31 cellular contexts compared by ENCODE assay signal in the genomic region with DNA sequence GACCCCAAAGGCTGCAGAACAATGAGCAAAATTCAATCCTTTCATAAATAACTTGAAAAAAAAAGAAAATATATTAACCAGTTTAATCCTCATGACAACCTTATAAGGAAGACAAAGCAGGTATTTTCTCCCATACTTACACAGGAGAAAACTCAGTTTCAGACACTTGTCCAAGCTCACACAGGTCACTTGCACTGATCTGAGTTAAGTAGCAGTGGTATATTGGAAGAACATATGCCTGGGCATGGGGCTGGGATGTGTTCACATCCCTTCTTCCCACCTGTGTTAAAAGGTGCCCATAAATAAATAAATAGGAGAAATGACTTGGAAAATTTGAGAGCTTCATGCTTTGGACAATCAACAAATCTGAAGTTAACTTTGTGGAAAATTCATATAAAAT.
"Had no signal": no experiment of that assay in that cellular context is flagged by ENCODE, and none has a peak within 500 bp of the region (broad histone marks: within the 10 kb centered on the region; RNA-seq: fewer than 3 reads in every experiment).

No MANE protein-coding gene starts in this region.

- DNase-seq: activated CD4-positive, alpha-beta memory T cell treated with anti-CD3 and anti-CD28 coated beads for 36 hours; activated CD4-positive, alpha-beta T cell treated with anti-CD3 and anti-CD28 coated beads for 36 hours; activated CD4-positive, alpha-beta T cell treated with anti-CD3 and anti-CD28 coated beads, Interleukin-2, amount 10 ng/mL, durations not matched to agents 24 days and 14 days; activated CD4-positive, CD25-positive, alpha-beta regulatory T cell; activated CD4-positive, CD25-positive, alpha-beta regulatory T cell treated with anti-CD3 and anti-CD28 coated beads, Interleukin-2, amount 50 U/mL, for 72 hours; activated CD8-positive, alpha-beta T cell treated with anti-CD3 and anti-CD28 coated beads, Interleukin-2, amount 10 ng/mL, durations not matched to agents 7 days and 5 days; activated effector memory CD4-positive, alpha-beta T cell treated with Interleukin-2 at 50 U/mL for 16 hours; activated gamma-delta T cell treated with Interleukin-2 at 50 U/mL for 16 hours; activated naive CD4-positive, alpha-beta T cell treated with anti-CD3 and anti-CD28 coated beads, Interleukin-2, amount 50 U/mL, for 16 hours; activated naive CD4-positive, alpha-beta T cell treated with Interleukin-2 at 50 U/mL for 16 hours; activated T-cell treated with anti-CD3 and anti-CD28 coated beads, Interleukin-2, amount 50 U/mL, for 4 hours; amniotic stem cell; anterior cingulate cortex; brain microvascular endothelial cell; cortex of kidney; effector CD8-positive, alpha-beta T cell; esophagus squamous epithelium; foreskin melanocyte; T-helper 1 cell; T-helper 17 cell; T1000 had no signal

- H3K4me3 ChIP-seq: esophagus squamous epithelium, gastroesophageal sphincter had no signal

- H3K9me3 ChIP-seq: esophagus squamous epithelium, gastroesophageal sphincter had no signal

- H3K27ac ChIP-seq: brain microvascular endothelial cell, epithelial cell of prostate, esophagus squamous epithelium, gastroesophageal sphincter had no signal

- H3K4me3 Mint-ChIP-seq: activated CD4-positive, alpha-beta memory T cell treated with anti-CD3 and anti-CD28 coated beads for 36 hours; activated CD4-positive, alpha-beta T cell treated with anti-CD3 and anti-CD28 coated beads for 36 hours; activated CD4-positive, alpha-beta T cell treated with anti-CD3 and anti-CD28 coated beads, Interleukin-2, amount 10 ng/mL, durations not matched to agents 24 days and 14 days; activated CD8-positive, alpha-beta T cell treated with anti-CD3 and anti-CD28 coated beads, Interleukin-2, amount 10 ng/mL, durations not matched to agents 7 days and 5 days; activated naive CD8-positive, alpha-beta T cell; activated T-cell treated with anti-CD3 and anti-CD28 coated beads, Interleukin-2, amount 50 U/mL, for 4 hours; activated T-helper 17 cell treated with anti-CD3 and anti-CD28 coated beads, Interleukin-2, amount 50 U/mL, for 72 hours; central memory CD8-positive, alpha-beta T cell; T-helper 17 cell; T-helper 2 cell treated with Interferon-gamma antibody and Interleukin-4, amounts not matched to agents 5 μg/mL and 100 μg/mL, for 36 hours had no signal

- H3K27me3 ChIP-seq: brain microvascular endothelial cell, esophagus squamous epithelium, gastroesophageal sphincter had no signal

- ATAC-seq: activated CD4-positive, alpha-beta T cell treated with anti-CD3 and anti-CD28 coated beads for 36 hours; activated CD8-positive, alpha-beta T cell treated with anti-CD3 and anti-CD28 coated beads, Interleukin-2, amount 10 ng/mL, durations not matched to agents 7 days and 5 days; activated T-cell treated with anti-CD3 and anti-CD28 coated beads, Interleukin-2, amount 50 U/mL, for 4 hours; activated T-helper 17 cell treated with anti-CD3 and anti-CD28 coated beads, Interleukin-2, amount 50 U/mL, for 72 hours; gastroesophageal sphincter; T-helper 17 cell had no signal

- H3K27me3 Mint-ChIP-seq: activated CD4-positive, alpha-beta memory T cell treated with anti-CD3 and anti-CD28 coated beads for 36 hours had no signal

- H3K4me1 Mint-ChIP-seq: activated T-helper 17 cell treated with anti-CD3 and anti-CD28 coated beads, Interleukin-2, amount 50 U/mL, for 72 hours; central memory CD8-positive, alpha-beta T cell had no signal

- FAIRE-seq: astrocyte, bronchial epithelial cell, endometrium, endothelial cell of umbilical vein had no signal

- H3K9me3 Mint-ChIP-seq: activated CD4-positive, alpha-beta memory T cell treated with anti-CD3 and anti-CD28 coated beads for 36 hours; activated CD4-positive, alpha-beta T cell treated with anti-CD3 and anti-CD28 coated beads, Interleukin-2, amount 10 ng/mL, durations not matched to agents 24 days and 14 days; activated T-cell treated with anti-CD3 and anti-CD28 coated beads, Interleukin-2, amount 50 U/mL, for 4 hours; activated T-helper 17 cell treated with anti-CD3 and anti-CD28 coated beads, Interleukin-2, amount 50 U/mL, for 72 hours; central memory CD8-positive, alpha-beta T cell; T-helper 2 cell treated with Interferon-gamma antibody and Interleukin-4, amounts not matched to agents 5 μg/mL and 100 μg/mL, for 36 hours had no signal

- H3K4me1 ChIP-seq: gastroesophageal sphincter had no signal

- H3K36me3 ChIP-seq: brain microvascular endothelial cell, esophagus squamous epithelium, gastroesophageal sphincter had no signal

- H3K27ac Mint-ChIP-seq: activated CD4-positive, alpha-beta memory T cell treated with anti-CD3 and anti-CD28 coated beads for 36 hours; activated CD4-positive, alpha-beta T cell treated with anti-CD3 and anti-CD28 coated beads for 36 hours; activated CD4-positive, alpha-beta T cell treated with anti-CD3 and anti-CD28 coated beads, Interleukin-2, amount 10 ng/mL, durations not matched to agents 24 days and 14 days; activated naive CD8-positive, alpha-beta T cell; activated T-helper 17 cell treated with anti-CD3 and anti-CD28 coated beads, Interleukin-2, amount 50 U/mL, for 72 hours; T-helper 17 cell had no signal

- H3K36me3 Mint-ChIP-seq: activated CD4-positive, alpha-beta memory T cell treated with anti-CD3 and anti-CD28 coated beads for 36 hours had no signal
